In the genomic region with DNA sequence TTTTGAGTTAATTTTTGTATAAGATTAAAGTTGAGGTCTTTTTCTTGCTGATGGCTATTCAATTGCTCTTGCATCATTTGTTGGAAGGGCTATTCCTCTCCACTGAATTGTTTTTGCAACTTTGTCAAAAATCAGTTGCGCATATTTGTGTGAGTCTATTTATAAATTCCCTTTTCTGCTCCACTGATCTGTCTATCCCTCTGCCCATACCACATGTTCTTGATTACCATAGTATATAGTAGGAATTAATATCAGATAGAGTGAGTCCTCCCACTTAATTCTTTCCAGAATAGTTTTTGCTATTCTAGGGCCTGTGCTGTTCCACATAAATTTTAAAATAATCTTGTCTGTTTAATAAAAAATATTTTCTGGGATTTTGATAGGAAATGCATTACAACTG, we compare ENCODE assay signal across 12 cellular contexts.
A peak's percentile ranks its signal among the peaks of the same experiment; 100 is the strongest.
DNase-seq lines count a peak whose midpoint lies in the region; ATAC-seq lines count a peak whose summit lies in the region.
"Had no signal": no experiment of that assay in that cellular context is flagged by ENCODE, and none has a peak within 500 bp of the region (broad histone marks: within the 10 kb centered on the region; RNA-seq: fewer than 3 reads in every experiment).

No MANE protein-coding gene starts in this region.

- no peaks in the 10 kb centered on the region for H4K20me1 ChIP-seq in BLaER1 treated with 17β-estradiol and CSF1 and Interleukin-3, amounts not matched to agents 10 nM and 100 nM

- no peak for ATAC-seq in activated naive CD4-positive, alpha-beta T cell treated with anti-CD3 and anti-CD28 coated beads, Interleukin-2, amount 50 U/mL, for 72 hours

- no peak overlapping the region for H3K27ac Mint-ChIP-seq in activated naive CD4-positive, alpha-beta T cell treated with anti-CD3 and anti-CD28 coated beads, Interleukin-2, amount 50 U/mL, for 72 hours
- H3K27ac Mint-ChIP-seq: CD4-positive, alpha-beta T cell had no signal

- no peak for DNase-seq in adipocyte (ENCODE audit: low read depth)
- DNase-seq in fibroblast of peridontal ligament (ENCODE audit: extremely low read depth), result peak; percentile 5
- no peak for DNase-seq in activated CD8-positive, alpha-beta memory T cell treated with anti-CD3 and anti-CD28 coated beads, Interleukin-2, amount 50 U/mL, for 48 hours
- no peak for DNase-seq in activated CD8-positive, alpha-beta memory T cell treated with anti-CD3 and anti-CD28 coated beads, Interleukin-2, amount 50 U/mL, for 4 hours
- DNase-seq in SIG-M5 treated with dmso at 0.1 percent for 504 hours (lab: John Stamatoyannopoulos, UW; ENCODE audit: unreplicated experiment), result no peak
- no peak for DNase-seq in activated naive CD4-positive, alpha-beta T cell treated with anti-CD3 and anti-CD28 coated beads, Interleukin-2, amount 50 U/mL, for 72 hours (ENCODE audit: low spot score in 2 of 2)
- DNase-seq: Calu3; CD4-positive, alpha-beta T cell; DMS 273 treated with DMSO at 0.1 percent for 48 hours; H7 had no signal

- H3K36me3 Mint-ChIP-seq in activated naive CD4-positive, alpha-beta T cell treated with anti-CD3 and anti-CD28 coated beads, Interleukin-2, amount 50 U/mL, for 72 hours, result no peaks in the 10 kb centered on the region

- H3K9ac ChIP-seq in BLaER1 treated with 17β-estradiol and CSF1 and Interleukin-3, amounts not matched to agents 10 nM and 100 nM, result peak overlapping the region in 2 of 11 experiments; percentile 5 to 18; a peak in 1 of 22 replicates
- peak overlapping the region; percentile 63 for H3K9ac ChIP-seq in adipocyte (ENCODE audit: low read length)
- H3K9ac ChIP-seq: GM23248 had no signal

- H3K27me3 ChIP-seq in BLaER1 treated with 17β-estradiol and CSF1 and Interleukin-3, amounts not matched to agents 10 nM and 100 nM, result no peaks in the 10 kb centered on the region
- no peaks in the 10 kb centered on the region for H3K27me3 ChIP-seq in adipocyte (replicated peaks; ENCODE audit: control insufficient read depth, insufficient read depth, low read length)

- H3K4me1 ChIP-seq in BLaER1 treated with 17β-estradiol and CSF1 and Interleukin-3, amounts not matched to agents 10 nM and 100 nM, result peaks cover 20 to 46% (median 29%) of the 10 kb centered on the region in 10 experiments
- peaks cover 22% of the 10 kb centered on the region for H3K4me1 ChIP-seq in adipocyte (ENCODE audit: control insufficient read depth, insufficient read depth, low read length)

- no peaks in the 10 kb centered on the region; a peak in 1 of 22 replicates for H3K36me3 ChIP-seq in BLaER1 treated with 17β-estradiol and CSF1 and Interleukin-3, amounts not matched to agents 10 nM and 100 nM
- H3K36me3 ChIP-seq in adipocyte (ENCODE audit: control insufficient read depth, insufficient read depth, low read length, severe bottlenecking), result no peaks in the 10 kb centered on the region

- peaks cover 0 to 23% (median 20%) of the 10 kb centered on the region in 11 experiments; a peak in 17 of 22 replicates for H3K9me3 ChIP-seq in BLaER1 treated with 17β-estradiol and CSF1 and Interleukin-3, amounts not matched to agents 10 nM and 100 nM (replicated peaks in 1 of 11)
- H3K9me3 ChIP-seq in adipocyte (ENCODE audit: control insufficient read depth, low read length), result no peaks in the 10 kb centered on the region

- H3K27ac ChIP-seq in BLaER1 treated with 17β-estradiol and CSF1 and Interleukin-3, amounts not matched to agents 10 nM and 100 nM, result peak overlapping the region in 7 of 11 experiments; percentile 41 to 67 (median 59); a peak in 15 of 22 replicates
- H3K27ac ChIP-seq: GM23248 had no signal

- no peaks in the 10 kb centered on the region for H3K9me3 Mint-ChIP-seq in activated naive CD4-positive, alpha-beta T cell treated with anti-CD3 and anti-CD28 coated beads, Interleukin-2, amount 50 U/mL, for 72 hours
- H3K9me3 Mint-ChIP-seq: CD4-positive, alpha-beta T cell had no signal

- peak overlapping the region; percentile 39 to 78 (median 68) for H3K4me2 ChIP-seq in BLaER1 treated with 17β-estradiol and CSF1 and Interleukin-3, amounts not matched to agents 10 nM and 100 nM

- H3K4me3 ChIP-seq in BLaER1 treated with 17β-estradiol and CSF1 and Interleukin-3, amounts not matched to agents 10 nM and 100 nM, result no peak overlapping the region; a peak in 3 of 20 replicates
- H3K4me3 ChIP-seq in adipocyte (ENCODE audit: low read length), result peak overlapping the region; percentile 46
- H3K4me3 ChIP-seq: GM23248 had no signal
